Comparison of ENCODE assay signal across 10 cellular contexts in genomic region chr6:15893556-15894253, GRCh38.
DNase-seq lines count a peak whose midpoint lies in the region; ATAC-seq and TF ChIP-seq lines count a peak whose summit lies in the region.
"Had no signal": no experiment of that assay in that cellular context is flagged by ENCODE, and none has a peak within 500 bp of the region (broad histone marks: within the 10 kb centered on the region; RNA-seq: fewer than 3 reads in every experiment).

No MANE protein-coding gene starts in this region.

- no peak overlapping the region for H3K27ac Mint-ChIP-seq in activated T-helper 1 cell treated with anti-CD3 and anti-CD28 coated beads, Interleukin-12 subunit alpha, Interleukin-12 subunit beta, Interleukin-2, Interleukin-4 antibody, amounts not matched to agents 30 ng/mL and 10 ng/mL and 1 ng/mL, durations not matched to agents 14 hours and 24 hours and 36 hours
- H3K27ac Mint-ChIP-seq: activated B cell treated with CpG ODN at 0.5 μM for 24 hours had no signal

- H3K4me1 Mint-ChIP-seq in activated T-helper 1 cell treated with anti-CD3 and anti-CD28 coated beads, Interleukin-12 subunit alpha, Interleukin-12 subunit beta, Interleukin-2, Interleukin-4 antibody, amounts not matched to agents 30 ng/mL and 10 ng/mL and 1 ng/mL, durations not matched to agents 14 hours and 24 hours and 36 hours (ENCODE audit: low read depth), result peaks cover 5% of the 10 kb centered on the region

- intact Hi-C loops in adrenal gland (cut with DNase I) (no loop called here), left lung (cut with DNase I) (no loop called here)
- intact Hi-C loops in activated T-helper 1 cell treated with anti-CD3 and anti-CD28 coated beads, Interleukin-12 subunit alpha, Interleukin-12 subunit beta, Interleukin-2, Interleukin-4 antibody, amounts not matched to agents 30 ng/mL and 10 ng/mL and 1 ng/mL, durations not matched to agents 14 hours and 24 hours and 36 hours (cut with micrococcal nuclease), result loop anchor here (1.0 kb wide), 1 partner anchor 290 kb away; no protein-coding TSS in a partner anchor

- H3K36me3 ChIP-seq in adrenal gland (replicated peaks in 1 of 2) (no peaks in the 10 kb centered on the region), left lung (no peaks in the 10 kb centered on the region)

- no peak overlapping the region for H3K27ac ChIP-seq in adrenal gland
- H3K27ac ChIP-seq in left lung, result no peak overlapping the region

- H3K9me3 Mint-ChIP-seq in activated T-helper 1 cell treated with anti-CD3 and anti-CD28 coated beads, Interleukin-12 subunit alpha, Interleukin-12 subunit beta, Interleukin-2, Interleukin-4 antibody, amounts not matched to agents 30 ng/mL and 10 ng/mL and 1 ng/mL, durations not matched to agents 14 hours and 24 hours and 36 hours, result peaks cover 14% of the 10 kb centered on the region

- TF ChIP-seq POLR2A in adrenal gland (IDR thresholded peaks at IDR 0.05), result no peak

- H3K36me3 Mint-ChIP-seq in activated T-helper 1 cell treated with anti-CD3 and anti-CD28 coated beads, Interleukin-12 subunit alpha, Interleukin-12 subunit beta, Interleukin-2, Interleukin-4 antibody, amounts not matched to agents 30 ng/mL and 10 ng/mL and 1 ng/mL, durations not matched to agents 14 hours and 24 hours and 36 hours (ENCODE audit: low read depth), result no peaks in the 10 kb centered on the region

- H3K9me3 ChIP-seq in adrenal gland (replicated peaks in 1 of 3), result no peaks in the 10 kb centered on the region
- H3K9me3 ChIP-seq in left lung, result peaks cover 0 to 12% of the 10 kb centered on the region in 2 donors

- H3K4me1 ChIP-seq in adrenal gland (replicated peaks in 1 of 2) (peaks cover 9 to 10% of the 10 kb centered on the region in 2 donors), left lung (peaks cover 7 to 38% of the 10 kb centered on the region in 2 donors)

- 60 to 68% (median 63%) methylated on average over 5 of the region's 5 CpGs for WGBS in adrenal gland, 4 donors

- H3K27me3 Mint-ChIP-seq in activated T-helper 1 cell treated with anti-CD3 and anti-CD28 coated beads, Interleukin-12 subunit alpha, Interleukin-12 subunit beta, Interleukin-2, Interleukin-4 antibody, amounts not matched to agents 30 ng/mL and 10 ng/mL and 1 ng/mL, durations not matched to agents 14 hours and 24 hours and 36 hours (ENCODE audit: insufficient read depth), result peaks cover 2% of the 10 kb centered on the region
- H3K27me3 Mint-ChIP-seq: activated B cell treated with CpG ODN at 0.5 μM for 24 hours had no signal

- H3K4me3 Mint-ChIP-seq in activated T-helper 1 cell treated with anti-CD3 and anti-CD28 coated beads, Interleukin-12 subunit alpha, Interleukin-12 subunit beta, Interleukin-2, Interleukin-4 antibody, amounts not matched to agents 30 ng/mL and 10 ng/mL and 1 ng/mL, durations not matched to agents 14 hours and 24 hours and 36 hours, result no peak overlapping the region
- H3K4me3 Mint-ChIP-seq: activated B cell treated with CpG ODN at 0.5 μM for 24 hours had no signal

- ATAC-seq in left lung, result no peak
- ATAC-seq in GM19023 (IDR thresholded peaks at IDR 0.05; ENCODE audit: unreplicated experiment), result no peak

- peak; percentile 8 for DNase-seq in DMS114 treated with DMSO at 0.1 percent for 48 hours (lab: John Stamatoyannopoulos, UW; ENCODE audit: unreplicated experiment)
- peak; percentile 65 to 72 for DNase-seq in Kasumi-1 (lab: John Stamatoyannopoulos, UW)
- DNase-seq in adrenal gland, result no peak
- no peak for DNase-seq in left lung
- DNase-seq in nucleus accumbens (lab: John Stamatoyannopoulos, UW), result no peak
- DNase-seq in activated T-helper 1 cell treated with anti-CD3 and anti-CD28 coated beads, Interleukin-12 subunit alpha, Interleukin-12 subunit beta, Interleukin-2, Interleukin-4 antibody, amounts not matched to agents 30 ng/mL and 10 ng/mL and 1 ng/mL, durations not matched to agents 14 hours and 24 hours and 36 hours (ENCODE audit: low spot score), result no peak
- DNase-seq in T-helper 9 cell, result no peak
- DNase-seq: activated B cell treated with CpG ODN at 0.5 μM for 24 hours had no signal

- no peaks in the 10 kb centered on the region for H3K27me3 ChIP-seq in adrenal gland
- no peaks in the 10 kb centered on the region for H3K27me3 ChIP-seq in left lung

- peak in 4 of 6 experiments; percentile 21 to 34 (median 28) for TF ChIP-seq CTCF in adrenal gland (IDR thresholded peaks at IDR 0.05)
- TF ChIP-seq CTCF in left lung (IDR thresholded peaks at IDR 0.05), result peak; percentile 17 to 37

- H3K4me3 ChIP-seq in adrenal gland, result no peak overlapping the region
- H3K4me3 ChIP-seq in left lung, result no peak overlapping the region
- H3K4me3 ChIP-seq: skin epidermis had no signal

Comparison
In these comparisons a context has a peak if more than half of its experiments do, and no peak if none do; other contexts are left out.
1. DNase-seq: peak in DMS114 treated with DMSO at 0.1 percent for 48 hours (single experiment) and Kasumi-1 (2 of 2); none in adrenal gland (0 of 7), left lung (0 of 2), nucleus accumbens (0 of 56), activated T-helper 1 cell treated with anti-CD3 and anti-CD28 coated beads, Interleukin-12 subunit alpha, Interleukin-12 subunit beta, Interleukin-2, Interleukin-4 antibody, amounts not matched to agents 30 ng/mL and 10 ng/mL and 1 ng/mL, durations not matched to agents 14 hours and 24 hours and 36 hours (single experiment) and T-helper 9 cell (single experiment).